Comparison of ENCODE assay signal across 19 cellular contexts in genomic region chr2:9536504-9536903, GRCh38. TPM values are rescaled to one million over a fixed set of nuclear protein-coding genes. Genes with fewer than 3 reads are reported as not detected.
DNase-seq lines count a peak whose midpoint lies in the region; ATAC-seq and TF ChIP-seq lines count a peak whose summit lies in the region.
"Had no signal": no experiment of that assay in that cellular context is flagged by ENCODE, and none has a peak within 500 bp of the region (broad histone marks: within the 10 kb centered on the region; RNA-seq: fewer than 3 reads in every experiment).

No MANE protein-coding gene starts in this region.

- no peak for DNase-seq in activated naive CD8-positive, alpha-beta T cell treated with anti-CD3 and anti-CD28 coated beads, Interleukin-2, amount 50 U/mL, for 24 hours
- no peak for DNase-seq in activated naive CD8-positive, alpha-beta T cell treated with anti-CD3 and anti-CD28 coated beads for 36 hours
- DNase-seq in Karpas-422, result no peak
- DNase-seq in natural killer cell, result no peak
- DNase-seq in type B pancreatic cell (ENCODE audit: extremely low spot score, unreplicated experiment), result no peak
- DNase-seq in activated CD8-positive, alpha-beta memory T cell treated with anti-CD3 and anti-CD28 coated beads, Interleukin-2, amount 10 ng/mL, durations not matched to agents 7 days and 5 days, result no peak
- no peak for DNase-seq in activated CD4-positive, alpha-beta T cell treated with anti-CD3 and anti-CD28 coated beads for 4 hours
- DNase-seq: 8988T; CD4-positive, alpha-beta T cell; DMS79; KBM-7; NCI-H1048; NCI-H146; NCI-H2081; NCI-H748 treated with DMSO at 0.1 percent for 48 hours; SJCRH30 had no signal

- peaks cover 37% of the 10 kb centered on the region for H3K4me1 ChIP-seq in Karpas-422 (ENCODE audit: low read length)

- peaks cover 47% of the 10 kb centered on the region for H3K36me3 ChIP-seq in Karpas-422 (ENCODE audit: insufficient read depth, low read length)

- no peaks in the 10 kb centered on the region for H3K9me3 Mint-ChIP-seq in activated naive CD8-positive, alpha-beta T cell treated with anti-CD3 and anti-CD28 coated beads, Interleukin-2, amount 50 U/mL, for 24 hours
- no peaks in the 10 kb centered on the region for H3K9me3 Mint-ChIP-seq in activated naive CD8-positive, alpha-beta T cell treated with anti-CD3 and anti-CD28 coated beads for 36 hours
- H3K9me3 Mint-ChIP-seq in natural killer cell, result no peaks in the 10 kb centered on the region
- H3K9me3 Mint-ChIP-seq in type B pancreatic cell, result peaks cover 3% of the 10 kb centered on the region
- no peaks in the 10 kb centered on the region for H3K9me3 Mint-ChIP-seq in activated CD8-positive, alpha-beta memory T cell treated with anti-CD3 and anti-CD28 coated beads, Interleukin-2, amount 10 ng/mL, durations not matched to agents 7 days and 5 days (ENCODE audit: low read depth)
- H3K9me3 Mint-ChIP-seq: CD4-positive, alpha-beta T cell; GM23338 had no signal

- H3K79me2 ChIP-seq in Karpas-422 (ENCODE audit: low read length), result peaks cover 91% of the 10 kb centered on the region

- H3K9me2 ChIP-seq in Karpas-422 (replicated peaks; ENCODE audit: insufficient read depth, low read length), result no peaks in the 10 kb centered on the region

- no peak for ATAC-seq in activated naive CD8-positive, alpha-beta T cell treated with anti-CD3 and anti-CD28 coated beads, Interleukin-2, amount 50 U/mL, for 24 hours
- ATAC-seq in natural killer cell (no peak), HG02852 (IDR thresholded peaks at IDR 0.05; ENCODE audit: unreplicated experiment) (no peak)
- ATAC-seq in activated CD8-positive, alpha-beta memory T cell treated with anti-CD3 and anti-CD28 coated beads, Interleukin-2, amount 10 ng/mL, durations not matched to agents 7 days and 5 days, result no peak
- ATAC-seq: GM23338, HCT116 had no signal

- peaks cover 30% of the 10 kb centered on the region for H3K4me1 Mint-ChIP-seq in activated naive CD8-positive, alpha-beta T cell treated with anti-CD3 and anti-CD28 coated beads, Interleukin-2, amount 50 U/mL, for 24 hours
- peaks cover 21% of the 10 kb centered on the region for H3K4me1 Mint-ChIP-seq in activated naive CD8-positive, alpha-beta T cell treated with anti-CD3 and anti-CD28 coated beads for 36 hours
- H3K4me1 Mint-ChIP-seq in natural killer cell, result peaks cover 12 to 29% of the 10 kb centered on the region in 2 donors
- peaks cover 9% of the 10 kb centered on the region for H3K4me1 Mint-ChIP-seq in type B pancreatic cell (ENCODE audit: unreplicated experiment)
- H3K4me1 Mint-ChIP-seq in activated CD8-positive, alpha-beta memory T cell treated with anti-CD3 and anti-CD28 coated beads, Interleukin-2, amount 10 ng/mL, durations not matched to agents 7 days and 5 days, result peaks cover 16% of the 10 kb centered on the region
- H3K4me1 Mint-ChIP-seq: GM23338 had no signal

- H4K20me1 ChIP-seq in Karpas-422 (ENCODE audit: insufficient read depth, low read depth, low read length), result no peaks in the 10 kb centered on the region

- H3K4me3 ChIP-seq in Karpas-422 (ENCODE audit: low read length), result no peak overlapping the region
- H3K4me3 ChIP-seq: SJCRH30 had no signal

- H3K4me3 Mint-ChIP-seq in activated naive CD8-positive, alpha-beta T cell treated with anti-CD3 and anti-CD28 coated beads, Interleukin-2, amount 50 U/mL, for 24 hours, result no peak overlapping the region
- no peak overlapping the region for H3K4me3 Mint-ChIP-seq in activated naive CD8-positive, alpha-beta T cell treated with anti-CD3 and anti-CD28 coated beads for 36 hours
- H3K4me3 Mint-ChIP-seq in natural killer cell (no peak overlapping the region), type B pancreatic cell (no peak overlapping the region)
- no peak overlapping the region for H3K4me3 Mint-ChIP-seq in activated CD8-positive, alpha-beta memory T cell treated with anti-CD3 and anti-CD28 coated beads, Interleukin-2, amount 10 ng/mL, durations not matched to agents 7 days and 5 days
- H3K4me3 Mint-ChIP-seq: CD4-positive, alpha-beta T cell; GM23338 had no signal

- H3K36me3 Mint-ChIP-seq in activated naive CD8-positive, alpha-beta T cell treated with anti-CD3 and anti-CD28 coated beads, Interleukin-2, amount 50 U/mL, for 24 hours (ENCODE audit: low read depth), result peaks cover 17% of the 10 kb centered on the region
- peaks cover 9% of the 10 kb centered on the region for H3K36me3 Mint-ChIP-seq in activated naive CD8-positive, alpha-beta T cell treated with anti-CD3 and anti-CD28 coated beads for 36 hours
- H3K36me3 Mint-ChIP-seq in natural killer cell (no peaks in the 10 kb centered on the region), type B pancreatic cell (peaks cover 14% of the 10 kb centered on the region)
- peaks cover 19% of the 10 kb centered on the region for H3K36me3 Mint-ChIP-seq in activated CD8-positive, alpha-beta memory T cell treated with anti-CD3 and anti-CD28 coated beads, Interleukin-2, amount 10 ng/mL, durations not matched to agents 7 days and 5 days

- H3K27me3 Mint-ChIP-seq in activated naive CD8-positive, alpha-beta T cell treated with anti-CD3 and anti-CD28 coated beads, Interleukin-2, amount 50 U/mL, for 24 hours, result no peaks in the 10 kb centered on the region
- H3K27me3 Mint-ChIP-seq in activated naive CD8-positive, alpha-beta T cell treated with anti-CD3 and anti-CD28 coated beads for 36 hours, result no peaks in the 10 kb centered on the region
- H3K27me3 Mint-ChIP-seq in natural killer cell (ENCODE audit: low read depth in 2 of 2), result no peaks in the 10 kb centered on the region
- H3K27me3 Mint-ChIP-seq in type B pancreatic cell, result no peaks in the 10 kb centered on the region
- H3K27me3 Mint-ChIP-seq in activated CD8-positive, alpha-beta memory T cell treated with anti-CD3 and anti-CD28 coated beads, Interleukin-2, amount 10 ng/mL, durations not matched to agents 7 days and 5 days, result no peaks in the 10 kb centered on the region
- H3K27me3 Mint-ChIP-seq: CD4-positive, alpha-beta T cell had no signal

- CTCF ChIA-PET in activated CD8-positive, alpha-beta memory T cell treated with anti-CD3 and anti-CD28 coated beads, Interleukin-2, amount 10 ng/mL, durations not matched to agents 7 days and 5 days (lab: Charles Lee), result interaction anchor here (0.9 to 1.8 kb wide), 3 partner anchors 18 to 34 kb away, joined by 3 to 5 read pairs (median 4); no protein-coding TSS in a partner anchor

- intact Hi-C loops in natural killer cell (cut with micrococcal nuclease), result no loop called here

- no peaks in the 10 kb centered on the region for H3K27me3 ChIP-seq in Karpas-422 (ENCODE audit: low read length)
- H3K27me3 ChIP-seq: SJCRH30 had no signal

- no peaks in the 10 kb centered on the region for H3K9me3 ChIP-seq in Karpas-422 (ENCODE audit: low read length)
- H3K9me3 ChIP-seq: SJCRH30 had no signal

- TF ChIP-seq CTCF in natural killer cell (IDR thresholded peaks at IDR 0.05) (no peak), type B pancreatic cell (conservative IDR thresholded peaks at IDR 0.05) (no peak)

- peak overlapping the region; percentile 2; the same call in 1 of the 2 replicates for H3K27ac ChIP-seq in Karpas-422 (ENCODE audit: low read length)
- H3K27ac ChIP-seq: SJCRH30 had no signal

- H3K9ac ChIP-seq in Karpas-422 (ENCODE audit: low read length), result no peak overlapping the region

- H2AFZ ChIP-seq in Karpas-422 (ENCODE audit: low read length), result no peak overlapping the region
- H2AFZ ChIP-seq: GM23338 had no signal

- H3K27ac Mint-ChIP-seq in activated naive CD8-positive, alpha-beta T cell treated with anti-CD3 and anti-CD28 coated beads, Interleukin-2, amount 50 U/mL, for 24 hours, result peak overlapping the region; percentile 24
- H3K27ac Mint-ChIP-seq in activated naive CD8-positive, alpha-beta T cell treated with anti-CD3 and anti-CD28 coated beads for 36 hours, result no peak overlapping the region
- H3K27ac Mint-ChIP-seq in natural killer cell, result peak overlapping the region; percentile 10 to 44
- peak overlapping the region; percentile 20 for H3K27ac Mint-ChIP-seq in type B pancreatic cell
- no peak overlapping the region for H3K27ac Mint-ChIP-seq in activated CD8-positive, alpha-beta memory T cell treated with anti-CD3 and anti-CD28 coated beads, Interleukin-2, amount 10 ng/mL, durations not matched to agents 7 days and 5 days
- H3K27ac Mint-ChIP-seq: CD4-positive, alpha-beta T cell; GM23338 had no signal

- no peak overlapping the region for H3K4me2 ChIP-seq in Karpas-422 (ENCODE audit: low read depth, low read length, poor library complexity, severe bottlenecking)
- H3K4me2 ChIP-seq: GM23338 had no signal

RNA-seq across cellular contexts. Expression of gene ADAM17, which starts 19.1 kb away (rescaled TPM):
- 10 to 100 TPM; 13.4 to 14.5 TPM for total RNA-seq in activated naive CD8-positive, alpha-beta T cell treated with anti-CD3 and anti-CD28 coated beads for 36 hours
- total RNA-seq in Karpas-422 (2014; rRNA removed; shearing (Covaris generic); ENCODE audit: low replicate concordance), result 36.6 and 39.8 TPM in 2 replicates
- 10 to 100 TPM; 44.0 to 53.8 (median 46.8) TPM for total RNA-seq in natural killer cell
- total RNA-seq in type B pancreatic cell (ENCODE audit: low replicate concordance), result 33.5 and 37.6 TPM in 2 replicates
- 10 to 100 TPM; 20.0 to 25.5 TPM for total RNA-seq in activated CD8-positive, alpha-beta memory T cell treated with anti-CD3 and anti-CD28 coated beads, Interleukin-2, amount 10 ng/mL, durations not matched to agents 7 days and 5 days

Comparison
In these comparisons a context has a peak if more than half of its experiments do, and no peak if none do; other contexts are left out.
1. H3K27ac Mint-ChIP-seq: peak in activated naive CD8-positive, alpha-beta T cell treated with anti-CD3 and anti-CD28 coated beads, Interleukin-2, amount 50 U/mL, for 24 hours (single experiment), natural killer cell (2 of 2) and type B pancreatic cell (single experiment); none in activated naive CD8-positive, alpha-beta T cell treated with anti-CD3 and anti-CD28 coated beads for 36 hours (single experiment) and activated CD8-positive, alpha-beta memory T cell treated with anti-CD3 and anti-CD28 coated beads, Interleukin-2, amount 10 ng/mL, durations not matched to agents 7 days and 5 days (single experiment).